34 cellular contexts compared by ENCODE assay signal in the genomic region with DNA sequence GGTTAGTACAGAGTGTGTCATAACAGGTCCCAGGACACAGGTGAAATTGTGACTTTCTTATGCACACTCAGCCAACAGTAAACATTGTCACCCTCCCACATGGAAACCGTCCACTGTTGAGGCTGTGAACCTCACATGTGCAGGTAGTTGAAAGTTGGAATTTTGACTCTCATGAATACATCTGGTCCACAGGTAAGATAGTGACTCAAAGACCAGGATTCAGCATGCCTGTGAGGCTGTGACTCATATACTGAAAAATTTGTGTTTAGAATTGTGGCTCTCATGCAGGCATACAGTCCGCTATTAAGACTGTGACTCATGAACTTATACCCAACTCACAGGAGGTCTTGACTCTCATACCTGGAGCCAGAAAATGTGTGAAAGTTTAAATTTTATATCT.
"Had no signal": no experiment of that assay in that cellular context is flagged by ENCODE, and none has a peak within 500 bp of the region (broad histone marks: within the 10 kb centered on the region; RNA-seq: fewer than 3 reads in every experiment).

No MANE protein-coding gene starts in this region.

- H3K27me3 Mint-ChIP-seq: activated B cell treated with CpG ODN at 0.5 μM for 24 hours; activated CD4-positive, alpha-beta memory T cell treated with anti-CD3 and anti-CD28 coated beads for 36 hours; activated CD4-positive, alpha-beta T cell treated with anti-CD3 and anti-CD28 coated beads, Interleukin-2, amount 10 ng/mL, durations not matched to agents 24 days and 14 days; activated CD8-positive, alpha-beta T cell treated with anti-CD3 and anti-CD28 coated beads for 36 hours; activated naive CD8-positive, alpha-beta T cell treated with anti-CD3 and anti-CD28 coated beads for 36 hours; activated T-helper 17 cell treated with anti-CD3 and anti-CD28 coated beads, Interleukin-2, amount 50 U/mL, for 72 hours had no signal

- H3K4me3 ChIP-seq: adrenal gland, body of pancreas had no signal

- H3K4me1 Mint-ChIP-seq: activated B cell treated with CpG ODN at 0.5 μM for 24 hours; activated CD4-positive, alpha-beta T cell treated with anti-CD3 and anti-CD28 coated beads, Interleukin-2, amount 10 ng/mL, durations not matched to agents 24 days and 14 days; activated naive CD8-positive, alpha-beta T cell treated with anti-CD3 and anti-CD28 coated beads for 36 hours; activated T-helper 17 cell treated with anti-CD3 and anti-CD28 coated beads, Interleukin-2, amount 50 U/mL, for 72 hours had no signal

- H3K27me3 ChIP-seq: adrenal gland, body of pancreas, brain microvascular endothelial cell had no signal

- H3K27ac Mint-ChIP-seq: activated B cell treated with CpG ODN at 0.5 μM for 24 hours; activated CD4-positive, alpha-beta memory T cell treated with anti-CD3 and anti-CD28 coated beads for 36 hours; activated CD4-positive, alpha-beta T cell treated with anti-CD3 and anti-CD28 coated beads, Interleukin-2, amount 10 ng/mL, durations not matched to agents 24 days and 14 days; activated CD8-positive, alpha-beta T cell treated with anti-CD3 and anti-CD28 coated beads for 36 hours; activated naive CD4-positive, alpha-beta T cell treated with anti-CD3 and anti-CD28 coated beads for 36 hours; activated naive CD4-positive, alpha-beta T cell treated with anti-CD3 and anti-CD28 coated beads, Interleukin-2, amount 50 U/mL, for 72 hours; activated naive CD8-positive, alpha-beta T cell treated with anti-CD3 and anti-CD28 coated beads for 36 hours; activated T-helper 1 cell treated with anti-CD3 and anti-CD28 coated beads, Interleukin-12 subunit alpha, Interleukin-12 subunit beta, Interleukin-2, Interleukin-4 antibody, amounts not matched to agents 30 ng/mL and 10 ng/mL and 1 ng/mL, durations not matched to agents 14 hours and 24 hours and 36 hours; activated T-helper 17 cell treated with anti-CD3 and anti-CD28 coated beads, Interleukin-2, amount 50 U/mL, for 72 hours; T-helper 1 cell treated with Interleukin-12 subunit alpha and Interleukin-12 subunit beta and Interleukin-4 antibody, amounts not matched to agents 30 μg/mL and 1 μg/mL, for 36 hours; T-helper 2 cell treated with Interferon-gamma antibody and Interleukin-4, amounts not matched to agents 5 μg/mL and 100 μg/mL, for 36 hours had no signal

- H3K4me1 ChIP-seq: adrenal gland, body of pancreas had no signal

- H3K27ac ChIP-seq: adrenal gland, body of pancreas, brain microvascular endothelial cell, VCaP had no signal

- H3K36me3 ChIP-seq: adrenal gland, brain microvascular endothelial cell had no signal

- H3K4me3 Mint-ChIP-seq: activated B cell treated with CpG ODN at 0.5 μM for 24 hours; activated CD4-positive, alpha-beta memory T cell treated with anti-CD3 and anti-CD28 coated beads for 36 hours; activated CD4-positive, alpha-beta T cell treated with anti-CD3 and anti-CD28 coated beads, Interleukin-2, amount 10 ng/mL, durations not matched to agents 24 days and 14 days; activated CD8-positive, alpha-beta T cell treated with anti-CD3 and anti-CD28 coated beads for 36 hours; activated naive CD4-positive, alpha-beta T cell treated with anti-CD3 and anti-CD28 coated beads for 36 hours; activated naive CD8-positive, alpha-beta T cell treated with anti-CD3 and anti-CD28 coated beads for 36 hours; activated T-helper 1 cell treated with anti-CD3 and anti-CD28 coated beads, Interleukin-12 subunit alpha, Interleukin-12 subunit beta, Interleukin-2, Interleukin-4 antibody, amounts not matched to agents 30 ng/mL and 10 ng/mL and 1 ng/mL, durations not matched to agents 14 hours and 24 hours and 36 hours; activated T-helper 17 cell treated with anti-CD3 and anti-CD28 coated beads, Interleukin-2, amount 50 U/mL, for 72 hours; T-helper 1 cell treated with Interleukin-12 subunit alpha and Interleukin-12 subunit beta and Interleukin-4 antibody, amounts not matched to agents 30 μg/mL and 1 μg/mL, for 36 hours; T-helper 2 cell treated with Interferon-gamma antibody and Interleukin-4, amounts not matched to agents 5 μg/mL and 100 μg/mL, for 36 hours had no signal

- DNase-seq: activated B cell treated with CpG ODN at 0.5 μM for 24 hours; activated CD4-positive, alpha-beta memory T cell treated with anti-CD3 and anti-CD28 coated beads for 36 hours; activated CD4-positive, alpha-beta T cell treated with anti-CD3 and anti-CD28 coated beads for 4 hours; activated CD4-positive, alpha-beta T cell treated with anti-CD3 and anti-CD28 coated beads, Interleukin-2, amount 10 ng/mL, durations not matched to agents 24 days and 14 days; activated CD4-positive, alpha-beta T cell treated with anti-CD3 and anti-CD28 coated beads, Interleukin-2, amount 50 U/mL, for 1 hour; activated CD4-positive, alpha-beta T cell treated with anti-CD3 and anti-CD28 coated beads, Interleukin-2, amount 50 U/mL, for 4 hours; activated CD4-positive, CD25-positive, alpha-beta regulatory T cell treated with anti-CD3 and anti-CD28 coated beads, Interleukin-2, amount 50 U/mL, for 72 hours; activated CD8-positive, alpha-beta memory T cell treated with anti-CD3 and anti-CD28 coated beads, Interleukin-2, amount 50 U/mL, for 4 hours; activated CD8-positive, alpha-beta T cell treated with anti-CD3 and anti-CD28 coated beads for 36 hours; activated effector memory CD4-positive, alpha-beta T cell treated with anti-CD3 and anti-CD28 coated beads, Interleukin-2, amount 50 U/mL, for 16 hours; activated gamma-delta T cell treated with Interleukin-2 at 50 U/mL for 16 hours; activated naive CD4-positive, alpha-beta T cell; activated naive CD4-positive, alpha-beta T cell treated with anti-CD3 and anti-CD28 coated beads for 36 hours; activated naive CD4-positive, alpha-beta T cell treated with anti-CD3 and anti-CD28 coated beads, Interleukin-2, amount 50 U/mL, for 16 hours; activated naive CD8-positive, alpha-beta T cell treated with anti-CD3 and anti-CD28 coated beads for 36 hours; activated T-cell treated with anti-CD3 and anti-CD28 coated beads for 4 hours; activated T-cell treated with anti-CD3 and anti-CD28 coated beads, Interleukin-2, amount 50 U/mL, for 1 hour; activated T-cell treated with anti-CD3 and anti-CD28 coated beads, Interleukin-2, amount 50 U/mL, for 48 hours; adrenal gland; amniotic stem cell; aorta; body of pancreas; brain microvascular endothelial cell; central memory CD4-positive, alpha-beta T cell; SW 1271; T-helper 1 cell; T-helper 2 cell; T-helper 9 cell had no signal

- ATAC-seq: activated CD8-positive, alpha-beta T cell treated with anti-CD3 and anti-CD28 coated beads for 36 hours; activated naive CD4-positive, alpha-beta T cell treated with anti-CD3 and anti-CD28 coated beads, Interleukin-2, amount 50 U/mL, for 72 hours; activated T-helper 17 cell treated with anti-CD3 and anti-CD28 coated beads, Interleukin-2, amount 50 U/mL, for 72 hours; body of pancreas had no signal

- H3K9me3 ChIP-seq: adrenal gland, body of pancreas had no signal

- H3K36me3 Mint-ChIP-seq: activated CD4-positive, alpha-beta memory T cell treated with anti-CD3 and anti-CD28 coated beads for 36 hours; activated naive CD8-positive, alpha-beta T cell treated with anti-CD3 and anti-CD28 coated beads for 36 hours had no signal
